32 cellular contexts compared by ENCODE assay signal in the genomic region with DNA sequence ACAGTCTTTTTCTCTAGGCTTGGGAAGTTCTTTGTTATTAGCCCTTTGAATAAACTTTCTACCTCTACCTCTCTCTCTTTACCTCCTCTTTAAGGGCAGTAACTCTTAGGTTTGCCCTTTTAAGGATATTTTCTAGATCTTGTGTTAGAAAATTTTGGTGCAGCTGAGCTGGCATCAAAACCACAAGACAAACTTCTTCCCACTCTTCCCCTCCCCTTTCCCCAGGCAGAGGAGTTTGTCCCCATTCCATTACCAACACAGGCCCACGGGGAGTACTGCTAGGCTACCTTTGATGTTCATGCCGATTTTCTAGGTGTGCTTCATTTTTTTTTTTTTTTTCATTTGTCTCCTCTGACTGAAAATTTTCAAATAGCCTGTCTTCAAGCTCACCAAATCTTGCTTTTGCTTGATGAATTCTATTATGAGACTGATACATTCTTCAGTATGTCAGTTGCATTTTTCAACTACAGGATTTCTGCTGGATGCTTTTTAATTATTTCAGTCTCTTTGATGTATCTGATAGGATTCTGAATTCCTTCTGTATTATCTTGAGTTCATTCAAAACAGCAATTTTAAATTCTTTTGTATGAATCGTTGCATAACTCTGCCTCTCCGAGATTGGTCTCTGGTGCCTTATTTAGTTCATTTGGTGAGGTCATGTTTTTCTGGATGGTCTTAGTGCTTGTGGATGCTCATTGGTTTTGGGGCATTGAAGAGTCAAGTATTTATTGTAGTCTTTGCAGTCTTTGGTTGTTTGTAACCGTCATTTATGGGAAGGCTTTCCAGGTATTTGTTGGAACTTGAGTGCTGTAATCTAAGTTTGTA.
A peak's percentile ranks its signal among the peaks of the same experiment; 100 is the strongest.
DNase-seq lines count a peak whose midpoint lies in the region; ATAC-seq and TF ChIP-seq lines count a peak whose summit lies in the region.
"Had no signal": no experiment of that assay in that cellular context is flagged by ENCODE, and none has a peak within 500 bp of the region (broad histone marks: within the 10 kb centered on the region; RNA-seq: fewer than 3 reads in every experiment).

No MANE protein-coding gene starts in this region.

- in situ Hi-C loops in IMR-90 (cut with MboI; ENCODE audit: low sequenced_read_pairs), result no loop called here

- ATAC-seq in IMR-90 (ENCODE audit: low read depth) (no peak), memory B cell (ENCODE audit: low read depth) (no peak), Right ventricle myocardium inferior (no peak)
- ATAC-seq: A549; effector memory CD8-positive, alpha-beta T cell; GM12878; stimulated activated effector memory CD8-positive, alpha-beta T cell treated with anti-CD3 and anti-CD28 coated beads, Interleukin-12 subunit alpha, Interleukin-12 subunit beta, amount 100 ng/mL, for 72 hours had no signal

- H2BK5ac ChIP-seq in IMR-90 (ENCODE audit: low read depth, low read length, poor library complexity, severe bottlenecking), result no peak overlapping the region

- H3K9me3 Mint-ChIP-seq in memory B cell (peaks cover 3% of the 10 kb centered on the region), endodermal cell (peaks cover 10% of the 10 kb centered on the region)

- POLR2A ChIA-PET in IMR-90 (lab: Charles Lee; ENCODE audit: unreplicated experiment), result interaction anchor here (0.6 kb wide), 1 partner anchor 139 kb away, joined by 17 read pairs; no protein-coding TSS in a partner anchor

- H3K4me1 ChIP-seq in IMR-90 (ENCODE audit: control insufficient read depth, insufficient read depth, low read length), result peaks cover 1% of the 10 kb centered on the region; the same call in 1 of the 2 replicates
- H3K4me1 ChIP-seq in endodermal cell (ENCODE audit: control insufficient read depth, insufficient read depth, low read length), result no peaks in the 10 kb centered on the region
- H3K4me1 ChIP-seq in right atrium auricular region, result no peaks in the 10 kb centered on the region
- H3K4me1 ChIP-seq: A549, BE2C, suprapubic skin, uterus had no signal

- H4K91ac ChIP-seq in IMR-90 (ENCODE audit: insufficient read depth, low read depth, low read length), result no peak overlapping the region

- H3K9me1 ChIP-seq in IMR-90 (ENCODE audit: insufficient read depth, low read length), result no peaks in the 10 kb centered on the region

- peaks cover 21% of the 10 kb centered on the region for H3K4me1 Mint-ChIP-seq in memory B cell
- H3K4me1 Mint-ChIP-seq in endodermal cell, result no peaks in the 10 kb centered on the region
- H3K4me1 Mint-ChIP-seq: stimulated activated effector memory CD8-positive, alpha-beta T cell treated with anti-CD3 and anti-CD28 coated beads, Interleukin-12 subunit alpha, Interleukin-12 subunit beta, amount 100 ng/mL, for 72 hours had no signal

- H3K27me3 Mint-ChIP-seq in memory B cell, result no peaks in the 10 kb centered on the region
- H3K27me3 Mint-ChIP-seq in endodermal cell (ENCODE audit: insufficient read depth), result no peaks in the 10 kb centered on the region
- H3K27me3 Mint-ChIP-seq: activated naive CD8-positive, alpha-beta T cell treated with anti-CD3 and anti-CD28 coated beads for 36 hours; brain had no signal

- BruUV-seq in IMR-90 (replicated peaks; lab: Mats Ljungman, UMichigan), result no TSS peak

- no peak overlapping the region for H3K27ac ChIP-seq in IMR-90 (ENCODE audit: insufficient read depth, low read length)
- no peak overlapping the region for H3K27ac ChIP-seq in endodermal cell (ENCODE audit: low read depth, low read length)
- no peak overlapping the region for H3K27ac ChIP-seq in right atrium auricular region
- H3K27ac ChIP-seq: A549, esophagus squamous epithelium, neutrophil, skin epidermis, suprapubic skin, uterus had no signal

- no peak overlapping the region for H2AK9ac ChIP-seq in IMR-90 (replicated peaks; ENCODE audit: low read depth, low read length, poor library complexity)

- H3K4ac ChIP-seq in IMR-90 (ENCODE audit: low read depth, low read length), result no peak overlapping the region

- H3K9me3 ChIP-seq in IMR-90 (ENCODE audit: control insufficient read depth, insufficient read depth, low read length), result no peaks in the 10 kb centered on the region; the same call in 1 of the 2 replicates
- H3K9me3 ChIP-seq in endodermal cell (ENCODE audit: control insufficient read depth, low read length), result peaks cover 11% of the 10 kb centered on the region
- H3K9me3 ChIP-seq in right atrium auricular region, result no peaks in the 10 kb centered on the region
- H3K9me3 ChIP-seq: BE2C, esophagus squamous epithelium, HAP-1, neutrophil, suprapubic skin, uterus had no signal

- no peak overlapping the region for H3K14ac ChIP-seq in IMR-90 (replicated peaks; ENCODE audit: low read depth, low read length)

- dilution Hi-C loops in IMR-90 (cut with HindIII; ENCODE audit: low sequenced_read_pairs, unreplicated experiment), result no loop called here

- intact Hi-C loops in IMR-90 (cut with micrococcal nuclease), result loop anchor here (2.0 kb wide), 1 partner anchor 20 kb away; no protein-coding TSS in a partner anchor
- intact Hi-C loops in Right ventricle myocardium inferior (cut with DNase I), result no loop called here

- 0 out of 2 replicates have a peak, but pooled peaks cover 8% of the 10 kb centered on the region for H4K20me1 ChIP-seq in IMR-90 (ENCODE audit: insufficient read depth, low read length)

- H3K4me3 ChIP-seq in IMR-90 (ENCODE audit: insufficient read depth, low read depth, low read length) (no peak overlapping the region), endodermal cell (ENCODE audit: low read length) (no peak overlapping the region), right atrium auricular region (no peak overlapping the region)
- H3K4me3 ChIP-seq: A549, esophagus squamous epithelium, GM12878, HAP-1, skin epidermis, suprapubic skin, uterus had no signal

- H3K27ac Mint-ChIP-seq in memory B cell (peak overlapping the region; percentile 25), endodermal cell (no peak overlapping the region)
- H3K27ac Mint-ChIP-seq: activated naive CD8-positive, alpha-beta T cell treated with anti-CD3 and anti-CD28 coated beads for 36 hours; activated T-helper 2 cell treated with anti-CD3 and anti-CD28 coated beads, Interferon-gamma antibody, Interleukin-2, Interleukin-4, amounts not matched to agents 10 μg/mL and 5 μg/mL and 100 μg/mL, durations not matched to agents 14 hours and 24 hours and 36 hours; brain; effector memory CD8-positive, alpha-beta T cell; stimulated activated effector memory CD8-positive, alpha-beta T cell treated with anti-CD3 and anti-CD28 coated beads, Interleukin-12 subunit alpha, Interleukin-12 subunit beta, amount 100 ng/mL, for 72 hours had no signal

- no peak overlapping the region for H3K4me2 ChIP-seq in IMR-90 (ENCODE audit: low read depth, low read length)
- H3K4me2 ChIP-seq: A549 had no signal

- H2BK15ac ChIP-seq in IMR-90 (ENCODE audit: low read depth, low read length), result no peak overlapping the region

- TF ChIP-seq POLR2A in IMR-90 (IDR thresholded peaks at IDR 0.05; ENCODE audit: low read depth, low read length), result no peak

- no peak overlapping the region for H4K8ac ChIP-seq in IMR-90 (ENCODE audit: low read depth in 2 of 2, low read length in 2 of 2)

- no peak overlapping the region for H2BK120ac ChIP-seq in IMR-90 (ENCODE audit: low read depth, low read length)

- WGBS in IMR-90 (ENCODE audit: extremely low coverage in 2 of 2, insufficient read length in 1 of 2), 2 experiments, result no CpG with 5 or more reads among the region's 5 CpGs
- 91 to 95% methylated on average over 4 to 5 of the region's 5 CpGs for WGBS in endodermal cell (ENCODE audit: insufficient coverage in 1 of 2, insufficient read length in 1 of 2), 2 experiments

- no peak overlapping the region for H2BK20ac ChIP-seq in IMR-90 (ENCODE audit: low read depth, low read length)

- H3K36me3 ChIP-seq in IMR-90 (ENCODE audit: control insufficient read depth, insufficient read depth, low read length) (no peaks in the 10 kb centered on the region), endodermal cell (ENCODE audit: control insufficient read depth, insufficient read depth, low read length) (no peaks in the 10 kb centered on the region), right atrium auricular region (no peaks in the 10 kb centered on the region)
- H3K36me3 ChIP-seq: BE2C, esophagus squamous epithelium, HAP-1, neutrophil, suprapubic skin, uterus had no signal

- H2AFZ ChIP-seq in IMR-90 (replicated peaks; ENCODE audit: low read length, poor library complexity), result no peak overlapping the region

- H3K36me3 Mint-ChIP-seq in memory B cell (peaks cover 17% of the 10 kb centered on the region), endodermal cell (ENCODE audit: low read depth) (peaks cover 4% of the 10 kb centered on the region)
- H3K36me3 Mint-ChIP-seq: stimulated activated effector memory CD8-positive, alpha-beta T cell treated with anti-CD3 and anti-CD28 coated beads, Interleukin-12 subunit alpha, Interleukin-12 subunit beta, amount 100 ng/mL, for 72 hours had no signal

- H4K5ac ChIP-seq in IMR-90 (ENCODE audit: low read depth, low read length), result no peak overlapping the region

- no peak overlapping the region for H3K56ac ChIP-seq in IMR-90 (ENCODE audit: extremely low read depth, insufficient read depth, low read length)

- H3K18ac ChIP-seq in IMR-90 (ENCODE audit: low read depth, low read length), result no peak overlapping the region

- CTCF ChIA-PET in IMR-90 (lab: Yijun Ruan, JAX), result no interaction called here

- H3K27me3 ChIP-seq in IMR-90 (ENCODE audit: control insufficient read depth, insufficient read depth, low read length), result no peaks in the 10 kb centered on the region; the same call in 1 of the 2 replicates
- no peaks in the 10 kb centered on the region for H3K27me3 ChIP-seq in endodermal cell (ENCODE audit: control insufficient read depth, insufficient read depth, low read length, poor library complexity, severe bottlenecking)
- no peaks in the 10 kb centered on the region for H3K27me3 ChIP-seq in right atrium auricular region
- H3K27me3 ChIP-seq: BE2C, esophagus squamous epithelium, neutrophil, suprapubic skin, uterus had no signal

- TF ChIP-seq CTCF in IMR-90 (conservative IDR thresholded peaks at IDR 0.05; ENCODE audit: low read depth, low read length) (no peak), endodermal cell (conservative IDR thresholded peaks at IDR 0.05) (no peak), right atrium auricular region (IDR thresholded peaks at IDR 0.05) (no peak)

- H3K4me3 Mint-ChIP-seq in memory B cell (no peak overlapping the region), endodermal cell (no peak overlapping the region)
- H3K4me3 Mint-ChIP-seq: activated naive CD8-positive, alpha-beta T cell treated with anti-CD3 and anti-CD28 coated beads for 36 hours; brain; effector memory CD8-positive, alpha-beta T cell; stimulated activated effector memory CD8-positive, alpha-beta T cell treated with anti-CD3 and anti-CD28 coated beads, Interleukin-12 subunit alpha, Interleukin-12 subunit beta, amount 100 ng/mL, for 72 hours had no signal

- H3K79me1 ChIP-seq in IMR-90 (ENCODE audit: low read depth in 1 of 2, low read length in 2 of 2), result peaks cover 9 to 14% of the 10 kb centered on the region in 2 experiments; a peak in 1 of 4 replicates

- no peak for TF ChIP-seq RAD21 in IMR-90 (IDR thresholded peaks at IDR 0.05; ENCODE audit: low read length)

- peak; percentile 12 for DNase-seq in AG08395 (ENCODE audit: low spot score)
- DNase-seq in IMR-90, result peak; percentile 20
- peak; percentile 26 for DNase-seq in astrocyte of the hippocampus (ENCODE audit: low read depth, low spot score)
- DNase-seq in memory B cell (ENCODE audit: low spot score in 2 of 2), result no peak
- no peak for DNase-seq in endodermal cell
- DNase-seq in Right ventricle myocardium inferior (ENCODE audit: missing footprints), result no peak
- no peak for DNase-seq in stimulated activated CD8-positive, alpha-beta memory T cell treated with anti-CD3 and anti-CD28 coated beads, Interleukin-4, amount 100 ng/mL, for 48 hours
- no peak for DNase-seq in right atrium auricular region (ENCODE audit: low spot score)
- DNase-seq: activated CD4-positive, alpha-beta T cell treated with anti-CD3 and anti-CD28 coated beads, Interleukin-2, amount 50 U/mL, for 48 hours; activated CD4-positive, CD25-positive, alpha-beta regulatory T cell; activated CD8-positive, alpha-beta memory T cell treated with anti-CD3 and anti-CD28 coated beads, Interleukin-2, amount 50 U/mL, for 4 hours; activated naive CD8-positive, alpha-beta T cell treated with anti-CD3 and anti-CD28 coated beads for 36 hours; BE2C; DMS79; effector memory CD8-positive, alpha-beta T cell; esophagus squamous epithelium; glutamatergic neuron; NCI-H1105 treated with DMSO at 0.1 percent for 48 hours; NCI-H2029 treated with DMSO at 0.1 percent for 48 hours; NCI-H82; stimulated activated CD4-positive, alpha-beta T cell treated with anti-CD3 and anti-CD28 coated beads, Interleukin-2, amount 100 ng/mL, for 24 hours; T1000; uterus had no signal

- no peak overlapping the region for H3K9ac ChIP-seq in IMR-90 (ENCODE audit: low read depth, low read length)
- H3K9ac ChIP-seq in endodermal cell (ENCODE audit: extremely low read depth, low read length, poor library complexity, severe bottlenecking), result no peak overlapping the region

- H2AK5ac ChIP-seq in IMR-90 (ENCODE audit: low read depth, low read length), result no peak overlapping the region

- no peak overlapping the region for H3K23ac ChIP-seq in IMR-90 (ENCODE audit: low read depth, low read length)

Comparison
In these comparisons a context has a peak if more than half of its experiments do, and no peak if none do; other contexts are left out.
1. DNase-seq: peak in AG08395 (single experiment), IMR-90 (single experiment) and astrocyte of the hippocampus (single experiment); none in memory B cell (0 of 2), endodermal cell (single experiment), Right ventricle myocardium inferior (single experiment), stimulated activated CD8-positive, alpha-beta memory T cell treated with anti-CD3 and anti-CD28 coated beads, Interleukin-4, amount 100 ng/mL, for 48 hours (single experiment) and right atrium auricular region (single experiment).